In genomic region chr15:27231811-27232210, GRCh38 we compare ENCODE assay signal across 33 cellular contexts.
"Had no signal": no experiment of that assay in that cellular context is flagged by ENCODE, and none has a peak within 500 bp of the region (broad histone marks: within the 10 kb centered on the region; RNA-seq: fewer than 3 reads in every experiment).

No MANE protein-coding gene starts in this region.

- H3K36me3 ChIP-seq: adrenal gland, ascending aorta, brain microvascular endothelial cell, breast epithelium, cardiac muscle cell had no signal

- H3K4me1 ChIP-seq: adrenal gland, ascending aorta, body of pancreas, breast epithelium had no signal

- FAIRE-seq: astrocyte, bronchial epithelial cell had no signal

- H3K27me3 ChIP-seq: adrenal gland, ascending aorta, body of pancreas, brain microvascular endothelial cell, breast epithelium, cardiac muscle cell had no signal

- H3K27ac ChIP-seq: adrenal gland, ascending aorta, body of pancreas, brain microvascular endothelial cell, breast epithelium, cardiac muscle cell had no signal

- ATAC-seq: activated naive CD4-positive, alpha-beta T cell treated with anti-CD3 and anti-CD28 coated beads, Interleukin-2, amount 50 U/mL, for 72 hours; activated naive CD8-positive, alpha-beta T cell treated with anti-CD3 and anti-CD28 coated beads, Interleukin-2, amount 50 U/mL, for 24 hours; activated T-cell treated with anti-CD3 and anti-CD28 coated beads, Interleukin-2, amount 50 U/mL, for 4 hours; activated T-cell treated with anti-CD3 and anti-CD28 coated beads, Interleukin-2, amount 50 U/mL, for 72 hours; activated T-helper 17 cell treated with anti-CD3 and anti-CD28 coated beads, Interleukin-2, amount 50 U/mL, for 72 hours; body of pancreas had no signal

- H3K4me3 ChIP-seq: adrenal gland, ascending aorta, body of pancreas, breast epithelium, cardiac muscle cell had no signal

- H3K9me3 ChIP-seq: adrenal gland, ascending aorta, body of pancreas, breast epithelium had no signal

- DNase-seq: activated effector memory CD4-positive, alpha-beta T cell treated with anti-CD3 and anti-CD28 coated beads, Interleukin-2, amount 50 U/mL, for 16 hours; activated effector memory CD4-positive, alpha-beta T cell treated with Interleukin-2 at 50 U/mL for 16 hours; activated gamma-delta T cell; activated gamma-delta T cell treated with Interleukin-2 at 50 U/mL for 16 hours; activated naive CD4-positive, alpha-beta T cell; activated naive CD4-positive, alpha-beta T cell treated with anti-CD3 and anti-CD28 coated beads for 36 hours; activated naive CD4-positive, alpha-beta T cell treated with anti-CD3 and anti-CD28 coated beads, Interleukin-2, amount 10 ng/mL, durations not matched to agents 7 days and 5 days; activated naive CD4-positive, alpha-beta T cell treated with anti-CD3 and anti-CD28 coated beads, Interleukin-2, amount 50 U/mL, for 16 hours; activated naive CD4-positive, alpha-beta T cell treated with Interleukin-2 at 50 U/mL for 16 hours; activated naive CD8-positive, alpha-beta T cell treated with anti-CD3 and anti-CD28 coated beads for 36 hours; activated naive CD8-positive, alpha-beta T cell treated with anti-CD3 and anti-CD28 coated beads, Interleukin-2, amount 10 ng/mL, durations not matched to agents 7 days and 5 days; activated naive CD8-positive, alpha-beta T cell treated with anti-CD3 and anti-CD28 coated beads, Interleukin-2, amount 50 U/mL, for 24 hours; activated T-cell treated with anti-CD3 and anti-CD28 coated beads, Interleukin-2, amount 50 U/mL, for 1 hour; activated T-cell treated with anti-CD3 and anti-CD28 coated beads, Interleukin-2, amount 50 U/mL, for 24 hours; activated T-cell treated with anti-CD3 and anti-CD28 coated beads, Interleukin-2, amount 50 U/mL, for 4 hours; activated T-cell treated with anti-CD3 and anti-CD28 coated beads, Interleukin-2, amount 50 U/mL, for 48 hours; activated T-cell treated with anti-CD3 and anti-CD28 coated beads, Interleukin-2, amount 50 U/mL, for 72 hours; adrenal gland; amniotic stem cell; amygdala; anterior cingulate cortex; aorta; body of pancreas; brain microvascular endothelial cell; central memory CD4-positive, alpha-beta T cell; cerebellar nuclear complex had no signal
